14 cellular contexts compared by ENCODE assay signal in genomic region chr6:168333039-168333438, GRCh38. TPM values are rescaled to one million over a fixed set of nuclear protein-coding genes. Genes with fewer than 3 reads are reported as not detected.
DNase-seq lines count a peak whose midpoint lies in the region; ATAC-seq and TF ChIP-seq lines count a peak whose summit lies in the region.
"Had no signal": no experiment of that assay in that cellular context is flagged by ENCODE, and none has a peak within 500 bp of the region (broad histone marks: within the 10 kb centered on the region; RNA-seq: fewer than 3 reads in every experiment).

No MANE protein-coding gene starts in this region.

- TF ChIP-seq EP300 in gastroesophageal sphincter (IDR thresholded peaks at IDR 0.05): no peak

- no peak overlapping the region for H3K9ac ChIP-seq in GM23248

- H3K4me2 ChIP-seq in GM23248 (ENCODE audit: unreplicated experiment): no peak overlapping the region

- 69 to 70% methylated on average over 5 of the region's 5 CpGs for WGBS in GM23248 (ENCODE audit: low coverage in 1 of 2, low lambda C conversion rate in 2 of 2, missing lambda C conversion rate in 2 of 2), 2 experiments
- 55 to 68% methylated on average over 5 of the region's 5 CpGs for WGBS in gastroesophageal sphincter (ENCODE audit: low coverage in 1 of 2), 2 donors

- ATAC-seq in GM18907 (IDR thresholded peaks at IDR 0.05; ENCODE audit: unreplicated experiment) (no peak), gastroesophageal sphincter (no peak), HG03139 (IDR thresholded peaks at IDR 0.05; ENCODE audit: unreplicated experiment) (no peak)
- ATAC-seq in activated CD4-positive, CD25-positive, alpha-beta regulatory T cell treated with anti-CD3 and anti-CD28 coated beads, Interleukin-2, amount 50 U/mL, for 24 hours: no peak
- ATAC-seq: gastrocnemius medialis; naive thymus-derived CD8-positive, alpha-beta T cell had no signal

- H2AFZ ChIP-seq in GM23248: no peak overlapping the region

- H3K4me3 ChIP-seq in GM23248: no peak overlapping the region
- H3K4me3 ChIP-seq in gastroesophageal sphincter: no peak overlapping the region
- H3K4me3 ChIP-seq: gastrocnemius medialis, thyroid gland had no signal

- H3K27me3 ChIP-seq in GM23248 (replicated peaks; ENCODE audit: insufficient read depth) (no peaks in the 10 kb centered on the region), gastroesophageal sphincter (peaks cover 72% of the 10 kb centered on the region)
- H3K27me3 ChIP-seq: thyroid gland had no signal

- TF ChIP-seq CTCF in gastroesophageal sphincter (IDR thresholded peaks at IDR 0.05): peak in 2 of 4 experiments; percentile 17 to 20

- H3K36me3 ChIP-seq in GM23248 (ENCODE audit: low read depth): no peaks in the 10 kb centered on the region
- H3K36me3 ChIP-seq in gastroesophageal sphincter: no peaks in the 10 kb centered on the region
- H3K36me3 ChIP-seq: gastrocnemius medialis, thyroid gland had no signal

- in situ Hi-C loops in GM23248 (cut with MboI) (no loop called here), SK-MEL-5 (cut with HindIII; ENCODE audit: low pct_unique_long_range_greater_than_20kb, low sequenced_read_pairs) (no loop called here)

- TF ChIP-seq POLR2A in gastroesophageal sphincter (IDR thresholded peaks at IDR 0.05): no peak

- H3K79me2 ChIP-seq in GM23248 (ENCODE audit: insufficient read depth): no peaks in the 10 kb centered on the region

- no peaks in the 10 kb centered on the region for H4K20me1 ChIP-seq in GM23248 (ENCODE audit: insufficient read depth)

- H3K27ac ChIP-seq in GM23248 (no peak overlapping the region), gastroesophageal sphincter (no peak overlapping the region)
- H3K27ac ChIP-seq: gastrocnemius medialis, thyroid gland had no signal

- DNase-seq in 8988T: peak; percentile 58
- DNase-seq in GM23248: peak; percentile 7
- peak; percentile 50 for DNase-seq in SK-MEL-5 (ENCODE audit: low read depth, low spot score)
- DNase-seq in iPS-NIHi7 (ENCODE audit: extremely low spot score): peak; percentile 73
- DNase-seq: CD8-positive, alpha-beta memory T cell; gastrocnemius medialis; naive thymus-derived CD8-positive, alpha-beta T cell; stimulated activated CD4-positive, alpha-beta T cell treated with anti-CD3 and anti-CD28 coated beads, Interleukin-4, amount 100 ng/mL, for 24 hours; thyroid gland had no signal

- no peaks in the 10 kb centered on the region for H3K9me2 ChIP-seq in GM23248 (ENCODE audit: insufficient read depth)

- no peaks in the 10 kb centered on the region for H3K4me1 ChIP-seq in GM23248 (ENCODE audit: insufficient read depth)
- H3K4me1 ChIP-seq in gastroesophageal sphincter: no peaks in the 10 kb centered on the region
- H3K4me1 ChIP-seq: gastrocnemius medialis, thyroid gland had no signal

- H3F3A ChIP-seq in GM23248 (ENCODE audit: insufficient read depth): no peaks in the 10 kb centered on the region

- no peaks in the 10 kb centered on the region for H3K9me3 ChIP-seq in GM23248 (ENCODE audit: low read depth)
- no peaks in the 10 kb centered on the region for H3K9me3 ChIP-seq in gastroesophageal sphincter
- H3K9me3 ChIP-seq: gastrocnemius medialis, thyroid gland had no signal

RNA-seq across cellular contexts. Expression of gene DACT2, which starts 13.5 kb away (rescaled TPM):
- not detected in 2 replicates for total RNA-seq in GM23248 (2014; rRNA removed; shearing (Covaris generic))
- not detected in 2 replicates for polyA plus RNA-seq in GM23248 (2016; fragmentation: Nextera tagmentation; extraction: Ambion mirVana)
- total RNA-seq in SK-MEL-5 (2014; rRNA removed; shearing (Covaris generic)): not detected in 2 replicates
- polyA plus RNA-seq in SK-MEL-5 (2015; cell fraction: cytosol; rRNA removed): not detected in 2 replicates
- polyA plus RNA-seq in SK-MEL-5 (2015; cell fraction: nucleus; rRNA removed): not detected in 2 replicates
- total RNA-seq in gastroesophageal sphincter: 1 to 10 TPM in 2 of 4 donors, under 1 TPM in 2; 0.54 to 4.3 (median 1.5) TPM
- total RNA-seq: CD8-positive, alpha-beta memory T cell; MCF 10A; naive thymus-derived CD8-positive, alpha-beta T cell had no signal
- polyA plus RNA-seq: CD8-positive, alpha-beta memory T cell; naive thymus-derived CD8-positive, alpha-beta T cell had no signal

Comparison
In these comparisons a context has a peak if more than half of its experiments do, and no peak if none do; other contexts are left out.
1. DNase-seq: peak in every context shown above with its lines; median percentile 73 in iPS-NIHi7; 58 in 8988T; 50 in SK-MEL-5; 7 in GM23248.